Comparison of ENCODE assay signal across 11 cellular contexts in genomic region chr5:89303033-89303480, GRCh38.
DNase-seq lines count a peak whose midpoint lies in the region; ATAC-seq and TF ChIP-seq lines count a peak whose summit lies in the region.
"Had no signal": no experiment of that assay in that cellular context is flagged by ENCODE, and none has a peak within 500 bp of the region (broad histone marks: within the 10 kb centered on the region; RNA-seq: fewer than 3 reads in every experiment).

No MANE protein-coding gene starts in this region.

- H3K36me3 ChIP-seq in left lung, result no peaks in the 10 kb centered on the region
- H3K36me3 ChIP-seq in Peyer's patch, result no peaks in the 10 kb centered on the region
- H3K36me3 ChIP-seq: heart left ventricle had no signal

- peak; percentile 61 for ATAC-seq in GM18868 (IDR thresholded peaks at IDR 0.05; ENCODE audit: unreplicated experiment)
- peak; percentile 61 for ATAC-seq in GM21786 (IDR thresholded peaks at IDR 0.05; ENCODE audit: unreplicated experiment)
- peak; percentile 45 for ATAC-seq in HG03469 (IDR thresholded peaks at IDR 0.05; ENCODE audit: unreplicated experiment)
- ATAC-seq in left lung, result peak; percentile 33

- H3K27ac ChIP-seq in left lung (peak overlapping the region in 1 of 2 donors; percentile 72), Peyer's patch (no peak overlapping the region)

- H3K27me3 ChIP-seq in left lung, result no peaks in the 10 kb centered on the region
- H3K27me3 ChIP-seq in Peyer's patch, result no peaks in the 10 kb centered on the region
- H3K27me3 ChIP-seq: heart left ventricle had no signal

- no peak for TF ChIP-seq POLR2A in Peyer's patch (IDR thresholded peaks at IDR 0.05)

- H3K9me3 ChIP-seq in left lung, result no peaks in the 10 kb centered on the region
- H3K9me3 ChIP-seq in Peyer's patch, result no peaks in the 10 kb centered on the region

- no peak for TF ChIP-seq CTCF in left lung (IDR thresholded peaks at IDR 0.05)
- TF ChIP-seq CTCF in Peyer's patch (IDR thresholded peaks at IDR 0.05), result no peak

- intact Hi-C loops in left lung (cut with DNase I), result no loop called here

- H3K4me3 ChIP-seq in left lung (no peak overlapping the region), Peyer's patch (no peak overlapping the region)
- H3K4me3 ChIP-seq: heart left ventricle had no signal

- DNase-seq in left lung (no peak), iPS-NIHi7 (ENCODE audit: extremely low spot score) (no peak), HuH-7.5 (ENCODE audit: low spot score) (no peak), NCI-H128 (lab: John Stamatoyannopoulos, UW; ENCODE audit: unreplicated experiment) (no peak), Peyer's patch (no peak)
- DNase-seq: cerebellar nuclear complex, DMS79, heart left ventricle had no signal

- H3K4me1 ChIP-seq in left lung (peaks cover 0 to 36% of the 10 kb centered on the region in 2 donors), Peyer's patch (no peaks in the 10 kb centered on the region)
